2 cellular contexts compared by ENCODE assay signal in genomic region chr12:53751336-53752191, GRCh38.
TF ChIP-seq lines count a peak whose summit lies in the region.

CISTR (minus strand) TSS chr12:53751979.

TF ChIP-seq in GM23338, 12 proteins besides CTCF, POLR2A, EP300 and RAD21 (continued from another document):
- TF ChIP-seq ZNF462 (CRISPR knock-in tag; IDR thresholded peaks at IDR 0.05) (no peak), POLR2AphosphoS5 (IDR thresholded peaks at IDR 0.05; ENCODE audit: low read depth) (no peak), JUNB (IDR thresholded peaks at IDR 0.05; ENCODE audit: unreplicated experiment) (no peak), EZH2 (IDR thresholded peaks at IDR 0.05; ENCODE audit: low read depth, unreplicated experiment) (peak; percentile 83), ETS1 (IDR thresholded peaks at IDR 0.05) (no peak)

TF ChIP-seq in SK-N-SH treated with all-trans-retinoic acid at 6 μM for 48 hours, 23 proteins besides CTCF, POLR2A, EP300 and RAD21 (continued from another document):
- no peak for TF ChIP-seq PATZ1 (CRISPR knock-in tag; IDR thresholded peaks at IDR 0.05; ENCODE audit: borderline replicate concordance)
- TF ChIP-seq TCF4 (CRISPR knock-in tag; IDR thresholded peaks at IDR 0.05; ENCODE audit: borderline replicate concordance), result no peak
- TF ChIP-seq GLIS3 (CRISPR knock-in tag; IDR thresholded peaks at IDR 0.05), result no peak
- no peak for TF ChIP-seq ESRRG (CRISPR knock-in tag; IDR thresholded peaks at IDR 0.05)
- no peak for TF ChIP-seq ZC3H10 (CRISPR knock-in tag; IDR thresholded peaks at IDR 0.05)
- no peak for TF ChIP-seq TOX (CRISPR knock-in tag; IDR thresholded peaks at IDR 0.05; ENCODE audit: borderline replicate concordance)
